ENCODE assay signal across 31 cellular contexts in the genomic region with DNA sequence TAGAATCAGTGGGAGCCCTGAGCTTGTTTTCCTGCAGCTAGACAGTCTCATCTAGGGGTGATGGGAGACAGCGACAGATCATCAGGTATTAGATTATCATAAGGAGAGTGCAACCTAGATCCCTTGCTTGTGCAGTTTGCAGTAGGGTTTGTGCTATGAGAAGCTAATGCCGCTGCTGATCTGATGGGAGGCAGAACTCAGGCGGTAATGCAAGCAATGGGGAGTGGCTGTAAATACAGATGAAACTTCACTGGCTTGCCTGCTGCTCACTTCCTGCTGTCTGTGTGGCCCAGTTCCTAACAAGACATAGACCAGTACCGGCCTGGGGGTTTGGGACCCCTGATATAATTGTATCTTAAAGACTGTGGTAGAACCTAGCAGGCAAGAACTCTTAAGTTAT.
"Had no signal": no experiment of that assay in that cellular context is flagged by ENCODE, and none has a peak within 500 bp of the region (broad histone marks: within the 10 kb centered on the region; RNA-seq: fewer than 3 reads in every experiment).

No MANE protein-coding gene starts in this region.

- H3K4me3 Mint-ChIP-seq: activated B cell treated with CpG ODN at 0.5 μM for 24 hours; activated CD8-positive, alpha-beta memory T cell treated with anti-CD3 and anti-CD28 coated beads, Interleukin-2, amount 10 ng/mL, durations not matched to agents 7 days and 5 days; activated CD8-positive, alpha-beta T cell treated with anti-CD3 and anti-CD28 coated beads for 36 hours; activated T-cell treated with anti-CD3 and anti-CD28 coated beads, Interleukin-2, amount 50 U/mL, for 24 hours; effector memory CD8-positive, alpha-beta T cell; T-helper 17 cell; T-helper 2 cell treated with Interferon-gamma antibody and Interleukin-4, amounts not matched to agents 5 μg/mL and 100 μg/mL, for 36 hours had no signal

- H3K27ac Mint-ChIP-seq: activated B cell treated with CpG ODN at 0.5 μM for 24 hours; activated CD8-positive, alpha-beta memory T cell treated with anti-CD3 and anti-CD28 coated beads, Interleukin-2, amount 10 ng/mL, durations not matched to agents 7 days and 5 days; activated CD8-positive, alpha-beta T cell treated with anti-CD3 and anti-CD28 coated beads for 36 hours; activated T-cell treated with anti-CD3 and anti-CD28 coated beads, Interleukin-2, amount 50 U/mL, for 24 hours; activated T-helper 2 cell treated with anti-CD3 and anti-CD28 coated beads, Interferon-gamma antibody, Interleukin-2, Interleukin-4, amounts not matched to agents 10 μg/mL and 5 μg/mL and 100 μg/mL, durations not matched to agents 14 hours and 24 hours and 36 hours; effector memory CD8-positive, alpha-beta T cell; T-helper 2 cell treated with Interferon-gamma antibody and Interleukin-4, amounts not matched to agents 5 μg/mL and 100 μg/mL, for 36 hours had no signal

- ATAC-seq: activated CD4-positive, CD25-positive, alpha-beta regulatory T cell treated with anti-CD3 and anti-CD28 coated beads, Interleukin-2, amount 50 U/mL, for 24 hours; activated CD8-positive, alpha-beta memory T cell treated with anti-CD3 and anti-CD28 coated beads, Interleukin-2, amount 10 ng/mL, durations not matched to agents 7 days and 5 days; activated CD8-positive, alpha-beta T cell treated with anti-CD3 and anti-CD28 coated beads for 36 hours; body of pancreas; effector memory CD8-positive, alpha-beta T cell; foreskin keratinocyte; gastrocnemius medialis; heart left ventricle; T-helper 17 cell had no signal

- DNase-seq: activated B cell treated with CpG ODN at 0.5 μM for 24 hours; activated CD4-positive, alpha-beta T cell treated with anti-CD3 and anti-CD28 coated beads for 48 hours; activated CD4-positive, alpha-beta T cell treated with anti-CD3 and anti-CD28 coated beads, Interleukin-2, amount 50 U/mL, for 1 hour; activated CD4-positive, alpha-beta T cell treated with anti-CD3 and anti-CD28 coated beads, Interleukin-2, amount 50 U/mL, for 48 hours; activated CD8-positive, alpha-beta memory T cell treated with anti-CD3 and anti-CD28 coated beads, Interleukin-2, amount 10 ng/mL, durations not matched to agents 7 days and 5 days; activated CD8-positive, alpha-beta memory T cell treated with anti-CD3 and anti-CD28 coated beads, Interleukin-2, amount 50 U/mL, for 4 hours; activated CD8-positive, alpha-beta T cell treated with anti-CD3 and anti-CD28 coated beads for 36 hours; activated effector memory CD4-positive, alpha-beta T cell treated with anti-CD3 and anti-CD28 coated beads, Interleukin-2, amount 50 U/mL, for 16 hours; activated naive CD4-positive, alpha-beta T cell treated with anti-CD3 and anti-CD28 coated beads, Interleukin-2, amount 50 U/mL, for 16 hours; activated T-cell treated with anti-CD3 and anti-CD28 coated beads, Interleukin-2, amount 50 U/mL, for 24 hours; adrenal gland; amygdala; aorta; body of pancreas; caudate nucleus; cortex of kidney; dermis blood vessel endothelial cell; effector CD4-positive, alpha-beta T cell; effector memory CD8-positive, alpha-beta T cell; erythroblast; foreskin keratinocyte; gastrocnemius medialis; glutamatergic neuron; heart left ventricle; T-helper 1 cell; T-helper 17 cell; T1000; WERI-Rb-1 had no signal

- H3K27me3 Mint-ChIP-seq: activated B cell treated with CpG ODN at 0.5 μM for 24 hours; activated CD8-positive, alpha-beta memory T cell treated with anti-CD3 and anti-CD28 coated beads, Interleukin-2, amount 10 ng/mL, durations not matched to agents 7 days and 5 days; activated CD8-positive, alpha-beta T cell treated with anti-CD3 and anti-CD28 coated beads for 36 hours; activated T-cell treated with anti-CD3 and anti-CD28 coated beads, Interleukin-2, amount 50 U/mL, for 24 hours; effector memory CD8-positive, alpha-beta T cell; T-helper 17 cell had no signal

- H3K9me3 Mint-ChIP-seq: activated B cell treated with CpG ODN at 0.5 μM for 24 hours; activated CD8-positive, alpha-beta T cell treated with anti-CD3 and anti-CD28 coated beads for 36 hours; activated T-cell treated with anti-CD3 and anti-CD28 coated beads, Interleukin-2, amount 50 U/mL, for 24 hours; activated T-helper 2 cell treated with anti-CD3 and anti-CD28 coated beads, Interferon-gamma antibody, Interleukin-2, Interleukin-4, amounts not matched to agents 10 μg/mL and 5 μg/mL and 100 μg/mL, durations not matched to agents 14 hours and 24 hours and 36 hours; effector memory CD8-positive, alpha-beta T cell; T-helper 2 cell treated with Interferon-gamma antibody and Interleukin-4, amounts not matched to agents 5 μg/mL and 100 μg/mL, for 36 hours had no signal
